Comparison of ENCODE assay signal across 12 cellular contexts in the genomic region with DNA sequence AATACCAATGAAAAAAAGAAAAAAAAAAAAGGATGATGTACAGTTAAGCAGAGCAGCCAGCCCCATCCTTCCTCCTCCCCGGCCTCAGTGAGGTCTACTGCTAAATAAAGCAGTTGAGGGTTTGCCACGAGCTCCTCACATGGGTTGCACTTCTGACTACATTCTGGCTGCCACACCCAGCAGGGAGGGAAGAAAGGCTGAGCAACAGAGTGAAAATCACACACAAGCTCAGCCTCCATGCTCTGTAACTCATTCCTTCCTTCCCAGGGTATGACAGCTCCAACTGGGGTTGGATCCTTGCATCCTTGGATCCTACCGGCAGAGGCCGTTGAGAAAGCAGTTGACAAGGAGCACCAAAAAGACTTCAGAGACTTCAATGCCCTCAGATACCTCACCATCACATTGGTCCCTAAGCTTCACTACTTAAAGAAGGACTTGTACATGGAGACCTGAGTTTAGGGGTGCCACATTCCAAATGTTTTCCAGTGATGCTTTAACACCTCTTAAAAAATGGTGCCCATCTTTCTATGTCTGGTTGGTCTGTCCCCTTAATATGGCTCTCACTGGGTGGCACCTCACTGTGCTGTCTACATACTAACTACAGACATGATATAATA. TPM values are rescaled to one million over a fixed set of nuclear protein-coding genes. Genes with fewer than 3 reads are reported as not detected.
DNase-seq lines count a peak whose midpoint lies in the region; ATAC-seq lines count a peak whose summit lies in the region.
"Had no signal": no experiment of that assay in that cellular context is flagged by ENCODE, and none has a peak within 500 bp of the region (broad histone marks: within the 10 kb centered on the region; RNA-seq: fewer than 3 reads in every experiment).

No MANE protein-coding gene starts in this region.

- no peaks in the 10 kb centered on the region for H3K9me3 Mint-ChIP-seq in activated CD4-positive, alpha-beta memory T cell treated with anti-CD3 and anti-CD28 coated beads, Interleukin-2, amount 10 ng/mL, durations not matched to agents 7 days and 5 days
- H3K9me3 Mint-ChIP-seq in activated CD4-positive, alpha-beta memory T cell treated with anti-CD3 and anti-CD28 coated beads for 36 hours = no peaks in the 10 kb centered on the region
- H3K9me3 Mint-ChIP-seq in T-helper 1 cell treated with Interleukin-12 subunit alpha and Interleukin-12 subunit beta and Interleukin-4 antibody, amounts not matched to agents 30 μg/mL and 1 μg/mL, for 36 hours = no peaks in the 10 kb centered on the region
- no peaks in the 10 kb centered on the region for H3K9me3 Mint-ChIP-seq in immature natural killer cell

- intact Hi-C loops in activated CD4-positive, alpha-beta memory T cell treated with anti-CD3 and anti-CD28 coated beads for 36 hours (cut with micrococcal nuclease) = no loop called here

- H3K36me3 Mint-ChIP-seq in activated CD4-positive, alpha-beta memory T cell treated with anti-CD3 and anti-CD28 coated beads, Interleukin-2, amount 10 ng/mL, durations not matched to agents 7 days and 5 days (ENCODE audit: low read depth) = no peaks in the 10 kb centered on the region
- H3K36me3 Mint-ChIP-seq in activated CD4-positive, alpha-beta memory T cell treated with anti-CD3 and anti-CD28 coated beads for 36 hours = no peaks in the 10 kb centered on the region
- no peaks in the 10 kb centered on the region for H3K36me3 Mint-ChIP-seq in T-helper 1 cell treated with Interleukin-12 subunit alpha and Interleukin-12 subunit beta and Interleukin-4 antibody, amounts not matched to agents 30 μg/mL and 1 μg/mL, for 36 hours (ENCODE audit: low read depth)
- H3K36me3 Mint-ChIP-seq in immature natural killer cell = no peaks in the 10 kb centered on the region

- no peak overlapping the region for H3K27ac Mint-ChIP-seq in activated CD4-positive, alpha-beta memory T cell treated with anti-CD3 and anti-CD28 coated beads, Interleukin-2, amount 10 ng/mL, durations not matched to agents 7 days and 5 days
- no peak overlapping the region for H3K27ac Mint-ChIP-seq in activated CD4-positive, alpha-beta memory T cell treated with anti-CD3 and anti-CD28 coated beads for 36 hours
- peak overlapping the region; percentile 59 for H3K27ac Mint-ChIP-seq in T-helper 1 cell treated with Interleukin-12 subunit alpha and Interleukin-12 subunit beta and Interleukin-4 antibody, amounts not matched to agents 30 μg/mL and 1 μg/mL, for 36 hours
- peak overlapping the region; percentile 24 to 81 (median 71) for H3K27ac Mint-ChIP-seq in immature natural killer cell

- no peak overlapping the region for H3K4me3 Mint-ChIP-seq in activated CD4-positive, alpha-beta memory T cell treated with anti-CD3 and anti-CD28 coated beads, Interleukin-2, amount 10 ng/mL, durations not matched to agents 7 days and 5 days
- H3K4me3 Mint-ChIP-seq in activated CD4-positive, alpha-beta memory T cell treated with anti-CD3 and anti-CD28 coated beads for 36 hours = no peak overlapping the region
- H3K4me3 Mint-ChIP-seq in T-helper 1 cell treated with Interleukin-12 subunit alpha and Interleukin-12 subunit beta and Interleukin-4 antibody, amounts not matched to agents 30 μg/mL and 1 μg/mL, for 36 hours = no peak overlapping the region
- peak overlapping the region; percentile 28 to 80 (median 47) for H3K4me3 Mint-ChIP-seq in immature natural killer cell

- no peak for ATAC-seq in HG02610 (IDR thresholded peaks at IDR 0.05; ENCODE audit: unreplicated experiment)
- ATAC-seq: left lobe of liver had no signal

- POLR2A ChIA-PET in activated CD4-positive, alpha-beta memory T cell treated with anti-CD3 and anti-CD28 coated beads, Interleukin-2, amount 10 ng/mL, durations not matched to agents 7 days and 5 days (lab: Charles Lee) = interaction anchor here (1.6 kb wide), 1 partner anchor 52 kb away, joined by 4 read pairs; a partner anchor contains a TSS
- POLR2A ChIA-PET in activated CD4-positive, alpha-beta memory T cell treated with anti-CD3 and anti-CD28 coated beads for 36 hours (lab: Charles Lee) = interaction anchor here (0.6 kb wide), 1 partner anchor 83 kb away, joined by 3 read pairs; no protein-coding TSS in a partner anchor

- DNase-seq in activated CD4-positive, alpha-beta memory T cell treated with anti-CD3 and anti-CD28 coated beads, Interleukin-2, amount 10 ng/mL, durations not matched to agents 7 days and 5 days = peak; percentile 33
- DNase-seq in activated CD4-positive, alpha-beta memory T cell treated with anti-CD3 and anti-CD28 coated beads for 36 hours = no peak
- DNase-seq in immature natural killer cell (peak; percentile 19 to 45 (median 44)), substantia nigra (lab: John Stamatoyannopoulos, UW) (peak in 30 of 49 donors; percentile 0 to 31 (median 11)), GM19240 (ENCODE audit: insufficient read length, low spot score) (no peak), HK-2 (ENCODE audit: unreplicated experiment) (no peak)
- DNase-seq: effector memory CD4-positive, alpha-beta T cell; NCI-H226; RPMI8226 had no signal

- CTCF ChIA-PET in activated CD4-positive, alpha-beta memory T cell treated with anti-CD3 and anti-CD28 coated beads, Interleukin-2, amount 10 ng/mL, durations not matched to agents 7 days and 5 days (lab: Charles Lee) = no interaction called here
- CTCF ChIA-PET in activated CD4-positive, alpha-beta memory T cell treated with anti-CD3 and anti-CD28 coated beads for 36 hours (lab: Charles Lee) = interaction anchor here (1.4 kb wide), 1 partner anchor 19 kb away, joined by 4 read pairs; no protein-coding TSS in a partner anchor

- no peak overlapping the region for H3K27ac ChIP-seq in substantia nigra (ENCODE audit: low read depth, low read length, poor library complexity, severe bottlenecking)

- H3K4me1 Mint-ChIP-seq in activated CD4-positive, alpha-beta memory T cell treated with anti-CD3 and anti-CD28 coated beads, Interleukin-2, amount 10 ng/mL, durations not matched to agents 7 days and 5 days = peaks cover 12% of the 10 kb centered on the region
- H3K4me1 Mint-ChIP-seq in activated CD4-positive, alpha-beta memory T cell treated with anti-CD3 and anti-CD28 coated beads for 36 hours (ENCODE audit: low read depth) = no peaks in the 10 kb centered on the region
- H3K4me1 Mint-ChIP-seq in T-helper 1 cell treated with Interleukin-12 subunit alpha and Interleukin-12 subunit beta and Interleukin-4 antibody, amounts not matched to agents 30 μg/mL and 1 μg/mL, for 36 hours (ENCODE audit: low read depth) = peaks cover 17% of the 10 kb centered on the region
- peaks cover 20 to 24% of the 10 kb centered on the region in 2 donors for H3K4me1 Mint-ChIP-seq in immature natural killer cell

- H3K27me3 Mint-ChIP-seq in activated CD4-positive, alpha-beta memory T cell treated with anti-CD3 and anti-CD28 coated beads, Interleukin-2, amount 10 ng/mL, durations not matched to agents 7 days and 5 days = no peaks in the 10 kb centered on the region
- peaks cover 2% of the 10 kb centered on the region for H3K27me3 Mint-ChIP-seq in activated CD4-positive, alpha-beta memory T cell treated with anti-CD3 and anti-CD28 coated beads for 36 hours
- peaks cover 3% of the 10 kb centered on the region for H3K27me3 Mint-ChIP-seq in T-helper 1 cell treated with Interleukin-12 subunit alpha and Interleukin-12 subunit beta and Interleukin-4 antibody, amounts not matched to agents 30 μg/mL and 1 μg/mL, for 36 hours (ENCODE audit: low read depth)
- H3K27me3 Mint-ChIP-seq in immature natural killer cell (ENCODE audit: low read depth in 3 of 3) = peaks cover 0 to 2% (median 0%) of the 10 kb centered on the region in 3 donors

RNA-seq across cellular contexts. Expression of a gene that starts 52.9 kb away (rescaled TPM):
- total RNA-seq in activated CD4-positive, alpha-beta memory T cell treated with anti-CD3 and anti-CD28 coated beads, Interleukin-2, amount 10 ng/mL, durations not matched to agents 7 days and 5 days = 10 to 100 TPM; 47.3 to 49.6 TPM
- total RNA-seq in activated CD4-positive, alpha-beta memory T cell treated with anti-CD3 and anti-CD28 coated beads for 36 hours = 10 to 100 TPM; 10.9 to 11.3 TPM
- 10 to 100 TPM; 21.3 to 65.0 (median 30.6) TPM for polyA plus RNA-seq in immature natural killer cell

Comparison
In these comparisons a context has a peak if more than half of its experiments do, and no peak if none do; other contexts are left out.
1. DNase-seq: peak in activated CD4-positive, alpha-beta memory T cell treated with anti-CD3 and anti-CD28 coated beads, Interleukin-2, amount 10 ng/mL, durations not matched to agents 7 days and 5 days (single experiment), immature natural killer cell (3 of 3) and substantia nigra (30 of 49); none in activated CD4-positive, alpha-beta memory T cell treated with anti-CD3 and anti-CD28 coated beads for 36 hours (single experiment), GM19240 (single experiment) and HK-2 (single experiment).
2. H3K27ac Mint-ChIP-seq: peak in T-helper 1 cell treated with Interleukin-12 subunit alpha and Interleukin-12 subunit beta and Interleukin-4 antibody, amounts not matched to agents 30 μg/mL and 1 μg/mL, for 36 hours (single experiment) and immature natural killer cell (6 of 6); none in activated CD4-positive, alpha-beta memory T cell treated with anti-CD3 and anti-CD28 coated beads, Interleukin-2, amount 10 ng/mL, durations not matched to agents 7 days and 5 days (single experiment) and activated CD4-positive, alpha-beta memory T cell treated with anti-CD3 and anti-CD28 coated beads for 36 hours (single experiment).
3. H3K4me3 Mint-ChIP-seq: peak in immature natural killer cell (5 of 5); none in activated CD4-positive, alpha-beta memory T cell treated with anti-CD3 and anti-CD28 coated beads, Interleukin-2, amount 10 ng/mL, durations not matched to agents 7 days and 5 days (single experiment), activated CD4-positive, alpha-beta memory T cell treated with anti-CD3 and anti-CD28 coated beads for 36 hours (single experiment) and T-helper 1 cell treated with Interleukin-12 subunit alpha and Interleukin-12 subunit beta and Interleukin-4 antibody, amounts not matched to agents 30 μg/mL and 1 μg/mL, for 36 hours (single experiment).